ENCODE assay signal across 8 cellular contexts in genomic region chr1:144461136-144461759, GRCh38. TPM values are rescaled to one million over a fixed set of nuclear protein-coding genes. Genes with fewer than 3 reads are reported as not detected.
DNase-seq lines count a peak whose midpoint lies in the region; ATAC-seq and TF ChIP-seq lines count a peak whose summit lies in the region.
"Not testable (repeated sequence)": the region's sequence is repeated elsewhere in the genome, so short reads cannot be mapped to it uniquely, and the experiment has no call there.

NBPF15 (minus strand) TSS chr1:144461669; CDS start chr1:144440003, 21,666 bp downstream.

- H3K4me1 ChIP-seq in CD8-positive, alpha-beta T cell (ENCODE audit: insufficient read depth, low read length); mucosa of descending colon (ENCODE audit: low read depth): not testable (repeated sequence)

- peak within 1 kb of the TSS; percentile 39 for H3K4me3 ChIP-seq in CD8-positive, alpha-beta T cell (ENCODE audit: low read depth, low read length)
- peak within 1 kb of the TSS; percentile 31 for H3K4me3 ChIP-seq in mucosa of descending colon

- intact Hi-C loops in CD8-positive, alpha-beta T cell (cut with DNase I, micrococcal nuclease); mucosa of descending colon (cut with DNase I, micrococcal nuclease): not testable (repeated sequence)

- peak within 1 kb of the TSS; percentile 93 for H3K27ac Mint-ChIP-seq in CD8-positive, alpha-beta T cell
- H3K27ac Mint-ChIP-seq in activated T-helper 17 cell treated with anti-CD3 and anti-CD28 coated beads, Interleukin-2, amount 50 U/mL, for 72 hours: not testable (repeated sequence)

- peak within 1 kb of the TSS; percentile 37 for H3K27ac ChIP-seq in CD8-positive, alpha-beta T cell (ENCODE audit: low read depth, low read length)
- peak within 1 kb of the TSS; percentile 87 for H3K27ac ChIP-seq in RWPE1

- not testable (repeated sequence) for TF ChIP-seq CTCF in CD8-positive, alpha-beta T cell (IDR thresholded peaks at IDR 0.05); RWPE1 (conservative IDR thresholded peaks at IDR 0.05; ENCODE audit: low read depth); mucosa of descending colon (IDR thresholded peaks at IDR 0.05)

- ATAC-seq in CD8-positive, alpha-beta T cell: peak; percentile 95
- peak; percentile 99 for ATAC-seq in GM21528 (IDR thresholded peaks at IDR 0.05; ENCODE audit: low FRiP score, unreplicated experiment)
- ATAC-seq in activated T-helper 17 cell treated with anti-CD3 and anti-CD28 coated beads, Interleukin-2, amount 50 U/mL, for 72 hours (replicated peaks): peak; percentile 98
- peak; percentile 96 for ATAC-seq in esophagus mucosa
- peak; percentile 99 for ATAC-seq in mucosa of descending colon

- not testable (repeated sequence) for H3K9me3 Mint-ChIP-seq in CD8-positive, alpha-beta T cell; activated T-helper 17 cell treated with anti-CD3 and anti-CD28 coated beads, Interleukin-2, amount 50 U/mL, for 72 hours

- not testable (repeated sequence) for H3K4me1 Mint-ChIP-seq in CD8-positive, alpha-beta T cell (ENCODE audit: low read depth); activated T-helper 17 cell treated with anti-CD3 and anti-CD28 coated beads, Interleukin-2, amount 50 U/mL, for 72 hours

- CTCF ChIA-PET in CD8-positive, alpha-beta T cell (lab: Charles Lee); RWPE1 (lab: Yijun Ruan, JAX): not testable (repeated sequence)

- H3K36me3 Mint-ChIP-seq in CD8-positive, alpha-beta T cell: not testable (repeated sequence)
- H3K36me3 Mint-ChIP-seq in activated T-helper 17 cell treated with anti-CD3 and anti-CD28 coated beads, Interleukin-2, amount 50 U/mL, for 72 hours (ENCODE audit: low read depth): peaks cover 10% of the 10 kb centered on the region

- POLR2A ChIA-PET in CD8-positive, alpha-beta T cell (lab: Charles Lee); RWPE1 (lab: Yijun Ruan, JAX; ENCODE audit: low non-redundant PET): not testable (repeated sequence)

- H3K27me3 ChIP-seq in CD8-positive, alpha-beta T cell (ENCODE audit: insufficient read depth, low read length): not testable (repeated sequence)

- DNase-seq in CD8-positive, alpha-beta T cell: peak; percentile 46 to 77 (median 59)
- peak; percentile 55 for DNase-seq in HT-29 (ENCODE audit: low spot score)
- not testable (repeated sequence) for DNase-seq in RWPE1 (ENCODE audit: low spot score)
- DNase-seq in mucosa of descending colon: peak; percentile 83 to 87 (median 84)
- DNase-seq in stimulated activated CD8-positive, alpha-beta memory T cell treated with anti-CD3 and anti-CD28 coated beads, Interleukin-12 subunit alpha, Interleukin-12 subunit beta, amount 100 ng/mL, for 4 hours (ENCODE audit: low read depth): peak; percentile 29

- H3K36me3 ChIP-seq in CD8-positive, alpha-beta T cell (ENCODE audit: insufficient read depth, low read length); mucosa of descending colon (ENCODE audit: low read depth): not testable (repeated sequence)

- H3K27me3 Mint-ChIP-seq in CD8-positive, alpha-beta T cell (ENCODE audit: low read depth); activated T-helper 17 cell treated with anti-CD3 and anti-CD28 coated beads, Interleukin-2, amount 50 U/mL, for 72 hours: not testable (repeated sequence)

- H3K4me3 Mint-ChIP-seq in CD8-positive, alpha-beta T cell: peak within 1 kb of the TSS; percentile 99
- peak within 1 kb of the TSS; percentile 87 for H3K4me3 Mint-ChIP-seq in activated T-helper 17 cell treated with anti-CD3 and anti-CD28 coated beads, Interleukin-2, amount 50 U/mL, for 72 hours

- not testable (repeated sequence) for H3K9me3 ChIP-seq in CD8-positive, alpha-beta T cell (ENCODE audit: low read length); mucosa of descending colon

RNA-seq across cellular contexts. Expression of gene NBPF15, which starts in this region (rescaled TPM):
- 10 to 100 TPM; 46.2 to 53.5 TPM for total RNA-seq in CD8-positive, alpha-beta T cell
- total RNA-seq in HT-29 (2014; rRNA removed; shearing (Covaris generic)): 14.2 and 17.7 TPM in 2 replicates
- 10 to 100 TPM; 46.6 to 55.9 TPM for total RNA-seq in activated T-helper 17 cell treated with anti-CD3 and anti-CD28 coated beads, Interleukin-2, amount 50 U/mL, for 72 hours
- 17.6 TPM for total RNA-seq in esophagus mucosa
- 10 to 100 TPM; 15.5 to 33.8 (median 23.2) TPM for total RNA-seq in mucosa of descending colon
